In genomic region chr5:19920761-19921160, GRCh38 we compare ENCODE assay signal across 20 cellular contexts.
A peak's percentile ranks its signal among the peaks of the same experiment; 100 is the strongest.
DNase-seq lines count a peak whose midpoint lies in the region; ATAC-seq, FAIRE-seq and TF ChIP-seq lines count a peak whose summit lies in the region.
"Had no signal": no experiment of that assay in that cellular context is flagged by ENCODE, and none has a peak within 500 bp of the region (broad histone marks: within the 10 kb centered on the region; RNA-seq: fewer than 3 reads in every experiment).

No MANE protein-coding gene starts in this region.

- H3K4me2 ChIP-seq in SK-N-SH (no peak overlapping the region), astrocyte (ENCODE audit: low read length) (no peak overlapping the region)

- H3K79me2 ChIP-seq in SK-N-SH (ENCODE audit: insufficient read depth) (no peaks in the 10 kb centered on the region), astrocyte (ENCODE audit: insufficient read depth, low read length) (no peaks in the 10 kb centered on the region)

- TF ChIP-seq CTCF in SK-N-SH (IDR thresholded peaks at IDR 0.05) (no peak), astrocyte (IDR thresholded peaks at IDR 0.05; ENCODE audit: insufficient read depth, low read depth, low read length) (no peak)

- no peak for DNase-seq in SK-N-SH
- peak; percentile 44 for DNase-seq in astrocyte (ENCODE audit: low read depth)
- DNase-seq in fibroblast of peridontal ligament (ENCODE audit: extremely low read depth): peak; percentile 21
- peak; percentile 40 for DNase-seq in stromal cell of bone marrow (ENCODE audit: low read depth)
- no peak for DNase-seq in SW480 (ENCODE audit: low spot score)
- DNase-seq in HTR-8/SVneo (ENCODE audit: insufficient read length, low spot score): no peak
- DNase-seq: COR-L47; H7; MV-4-11; NCI-H1436; NCI-H2029 treated with DMSO at 0.1 percent for 48 hours; NCI-H526; NK-92 treated with Interleukin-12 subunit alpha and Interleukin-12 subunit beta, amount 100 ng/mL, for 24 hours; OCI-M1 had no signal

- no peak overlapping the region for H3K27ac Mint-ChIP-seq in astrocyte (ENCODE audit: unreplicated experiment)
- H3K27ac Mint-ChIP-seq: CD14-positive monocyte, IgD-negative memory B cell had no signal

- H2AFZ ChIP-seq in SK-N-SH (ENCODE audit: low read depth): no peak overlapping the region
- no peak overlapping the region for H2AFZ ChIP-seq in astrocyte (ENCODE audit: low read depth, low read length)

- no peak overlapping the region for H3K9ac ChIP-seq in SK-N-SH
- no peak overlapping the region for H3K9ac ChIP-seq in astrocyte (ENCODE audit: low read length)

- H3K27me3 ChIP-seq in SK-N-SH (ENCODE audit: insufficient read depth): no peaks in the 10 kb centered on the region
- no peaks in the 10 kb centered on the region for H3K27me3 ChIP-seq in astrocyte (ENCODE audit: insufficient read depth, low read length)

- CTCF ChIA-PET in SK-N-SH (lab: Yijun Ruan, JAX): no interaction called here

- no peak overlapping the region for H3K4me3 Mint-ChIP-seq in astrocyte (ENCODE audit: unreplicated experiment)
- H3K4me3 Mint-ChIP-seq: CD14-positive monocyte, IgD-negative memory B cell had no signal

- POLR2A ChIA-PET in SK-N-SH (lab: Yijun Ruan, JAX): no interaction called here

- no peaks in the 10 kb centered on the region for H4K20me1 ChIP-seq in SK-N-SH (ENCODE audit: insufficient read depth)
- no peaks in the 10 kb centered on the region for H4K20me1 ChIP-seq in astrocyte (ENCODE audit: insufficient read depth, low read length)

- FAIRE-seq in astrocyte (lab: Jason Lieb, UNC) (no peak), HTR-8/SVneo (lab: Jason Lieb, UNC) (no peak)
- FAIRE-seq: GM12891 had no signal

- H3K4me1 ChIP-seq in SK-N-SH (ENCODE audit: control insufficient read depth in 1 of 2, insufficient read depth in 2 of 2, low read depth in 1 of 2, low read length in 1 of 2) (no peaks in the 10 kb centered on the region), astrocyte (ENCODE audit: insufficient read depth, low read length) (no peaks in the 10 kb centered on the region)

- no peaks in the 10 kb centered on the region for H3K36me3 ChIP-seq in SK-N-SH (replicated peaks in 1 of 2; ENCODE audit: control insufficient read depth in 1 of 2, insufficient read depth in 2 of 2, low read length in 1 of 2)
- H3K36me3 ChIP-seq in astrocyte (ENCODE audit: insufficient read depth, low read length): no peaks in the 10 kb centered on the region

- no peaks in the 10 kb centered on the region for H3K9me2 ChIP-seq in SK-N-SH

- no peaks in the 10 kb centered on the region for H3K36me3 Mint-ChIP-seq in astrocyte (ENCODE audit: low read depth, unreplicated experiment)
- H3K36me3 Mint-ChIP-seq: CD14-positive monocyte, IgD-negative memory B cell had no signal

- ATAC-seq in SK-N-SH treated with all-trans-retinoic acid at 6 μM for 48 hours (no peak), GM18868 (IDR thresholded peaks at IDR 0.05; ENCODE audit: unreplicated experiment) (no peak)

- TF ChIP-seq RAD21 in SK-N-SH (IDR thresholded peaks at IDR 0.05; ENCODE audit: low read length): no peak

- no peak for TF ChIP-seq EP300 in SK-N-SH (IDR thresholded peaks at IDR 0.05; ENCODE audit: borderline replicate concordance in 1 of 2, low read depth in 1 of 2, low read length in 1 of 2)

- H3K9me3 Mint-ChIP-seq in astrocyte (ENCODE audit: unreplicated experiment): no peaks in the 10 kb centered on the region

- 49% methylated on average over 4 of the region's 4 CpGs for WGBS in SK-N-SH (ENCODE audit: low lambda C conversion rate)

- H3F3A ChIP-seq in SK-N-SH (replicated peaks; ENCODE audit: insufficient read depth): no peaks in the 10 kb centered on the region

- peaks cover 4% of the 10 kb centered on the region for H3K4me1 Mint-ChIP-seq in astrocyte (ENCODE audit: low read depth, unreplicated experiment)
- H3K4me1 Mint-ChIP-seq: CD14-positive monocyte, IgD-negative memory B cell had no signal

- H3K27ac ChIP-seq in SK-N-SH (ENCODE audit: low read depth in 2 of 2, low read length in 1 of 2): peak overlapping the region in 1 of 2 experiments; percentile 19; a peak in 1 of 4 replicates
- no peak overlapping the region for H3K27ac ChIP-seq in astrocyte (ENCODE audit: low read depth, low read length)
- H3K27ac ChIP-seq: 22Rv1 had no signal

- H3K4me3 ChIP-seq in SK-N-SH (ENCODE audit: low read depth in 2 of 2, low read length in 1 of 2) (no peak overlapping the region), astrocyte (ENCODE audit: insufficient read depth, low read depth, low read length) (no peak overlapping the region)

- H3K27me3 Mint-ChIP-seq in astrocyte (ENCODE audit: low read depth, unreplicated experiment): no peaks in the 10 kb centered on the region
- H3K27me3 Mint-ChIP-seq: IgD-negative memory B cell had no signal

- H3K9me3 ChIP-seq in SK-N-SH (no peaks in the 10 kb centered on the region), astrocyte (ENCODE audit: insufficient read depth, low read depth, low read length) (no peaks in the 10 kb centered on the region)

TF ChIP-seq in SK-N-SH, 30 proteins besides CTCF, POLR2A, EP300 and RAD21:
- TF ChIP-seq FOSL2 (IDR thresholded peaks at IDR 0.05; ENCODE audit: borderline replicate concordance, low read depth) (0 out of 2 replicates have a peak, but pooled peaks have one; percentile 6), CHD2 (IDR thresholded peaks at IDR 0.05; ENCODE audit: low read length, partially characterized antibody) (no peak)

TF ChIP-seq in SK-N-SH treated with all-trans-retinoic acid at 6 μM for 48 hours, 23 proteins besides CTCF, POLR2A, EP300 and RAD21:
- no peak for TF ChIP-seq ESRRG (CRISPR knock-in tag; IDR thresholded peaks at IDR 0.05)
- no peak for TF ChIP-seq OSR1 (CRISPR knock-in tag; IDR thresholded peaks at IDR 0.05)
- TF ChIP-seq ZNF8 (CRISPR knock-in tag; IDR thresholded peaks at IDR 0.05): no peak
- TF ChIP-seq TCF4 (CRISPR knock-in tag; IDR thresholded peaks at IDR 0.05; ENCODE audit: borderline replicate concordance): no peak
- TF ChIP-seq ZFP30 (CRISPR knock-in tag; IDR thresholded peaks at IDR 0.05): no peak
- no peak for TF ChIP-seq PATZ1 (CRISPR knock-in tag; IDR thresholded peaks at IDR 0.05; ENCODE audit: borderline replicate concordance)
- no peak for TF ChIP-seq SNAI2 (CRISPR knock-in tag; IDR thresholded peaks at IDR 0.05)
- no peak for TF ChIP-seq CSRNP3 (CRISPR knock-in tag; IDR thresholded peaks at IDR 0.05)
- TF ChIP-seq ZFP3 (CRISPR knock-in tag; IDR thresholded peaks at IDR 0.05): no peak
- TF ChIP-seq ISL1 (CRISPR knock-in tag; IDR thresholded peaks at IDR 0.05): no peak
- TF ChIP-seq ARNTL (CRISPR knock-in tag; IDR thresholded peaks at IDR 0.05; ENCODE audit: borderline replicate concordance, low read depth): no peak
- no peak for TF ChIP-seq CSDC2 (CRISPR knock-in tag; IDR thresholded peaks at IDR 0.05)
- no peak for TF ChIP-seq PPARA (CRISPR knock-in tag; IDR thresholded peaks at IDR 0.05; ENCODE audit: borderline replicate concordance)

Comparison
In these comparisons a context has a peak if more than half of its experiments do, and no peak if none do; other contexts are left out.
1. DNase-seq: peak in astrocyte (single experiment), fibroblast of peridontal ligament (single experiment) and stromal cell of bone marrow (single experiment); none in SK-N-SH (single experiment), SW480 (single experiment) and HTR-8/SVneo (single experiment).